Comparison of ENCODE assay signal across 8 cellular contexts in the genomic region with DNA sequence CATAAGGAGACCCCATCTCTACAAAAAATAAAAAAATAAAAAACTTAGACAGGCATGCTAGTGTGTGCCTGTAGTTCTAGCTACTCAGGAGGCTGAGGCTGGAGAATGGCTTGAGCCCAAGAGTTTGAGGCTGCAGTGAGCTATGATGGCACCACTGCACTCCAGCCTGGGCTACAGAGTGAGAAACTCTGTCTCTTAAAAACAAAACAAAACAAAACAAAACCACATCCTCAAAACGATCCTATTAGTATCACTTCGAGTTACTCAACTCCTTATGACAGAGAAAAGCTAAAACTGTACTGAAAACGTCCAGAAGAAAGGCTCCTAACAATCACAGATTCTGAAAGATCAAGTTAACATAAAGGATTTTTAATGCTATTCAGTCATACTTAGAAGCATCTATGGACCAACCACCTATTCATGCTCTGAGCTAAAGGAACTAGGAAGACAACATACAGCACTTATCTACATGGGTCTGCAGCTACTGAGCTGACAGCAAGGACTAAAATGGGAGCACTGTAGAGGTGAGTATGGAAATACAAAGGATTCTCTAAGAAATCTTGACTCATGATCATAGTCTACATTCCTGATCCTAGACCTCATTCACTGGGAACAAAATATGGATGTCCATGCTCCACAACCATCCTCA.
A peak's percentile ranks its signal among the peaks of the same experiment; 100 is the strongest.
DNase-seq lines count a peak whose midpoint lies in the region; ATAC-seq and TF ChIP-seq lines count a peak whose summit lies in the region.

No MANE protein-coding gene starts in this region.

- no peak overlapping the region for H3K4me2 ChIP-seq in SK-N-SH

- H3F3A ChIP-seq in SK-N-SH (replicated peaks; ENCODE audit: insufficient read depth), result no peaks in the 10 kb centered on the region

- WGBS in suprapubic skin, result 86% methylated on average over 3 of the region's 3 CpGs
- WGBS in SK-N-SH (ENCODE audit: low lambda C conversion rate), result 52% methylated on average over 3 of the region's 3 CpGs

- CTCF ChIA-PET in SK-N-SH (lab: Yijun Ruan, JAX), result no interaction called here

- H2AFZ ChIP-seq in SK-N-SH (ENCODE audit: low read depth), result no peak overlapping the region

- H3K9me2 ChIP-seq in SK-N-SH, result no peaks in the 10 kb centered on the region

- H3K9me3 ChIP-seq in suprapubic skin (no peaks in the 10 kb centered on the region), SK-N-SH (no peaks in the 10 kb centered on the region)

- peak; percentile 9 for DNase-seq in dedifferentiated amniotic fluid mesenchymal stem cell (ENCODE audit: extremely low spot score)
- DNase-seq in OCI-M2 (lab: John Stamatoyannopoulos, UW; ENCODE audit: unreplicated experiment), result no peak
- no peak for DNase-seq in suprapubic skin (ENCODE audit: low spot score in 2 of 2)
- DNase-seq in SK-N-SH, result no peak
- DNase-seq in NCI-H446 treated with DMSO at 0.1 percent for 48 hours (lab: John Stamatoyannopoulos, UW), result no peak

- POLR2A ChIA-PET in SK-N-SH (lab: Yijun Ruan, JAX), result no interaction called here

- H3K9ac ChIP-seq in SK-N-SH, result no peak overlapping the region

- no peak for TF ChIP-seq POLR2A in suprapubic skin (IDR thresholded peaks at IDR 0.05)

- TF ChIP-seq EP300 in suprapubic skin (IDR thresholded peaks at IDR 0.05) (no peak), SK-N-SH (IDR thresholded peaks at IDR 0.05; ENCODE audit: borderline replicate concordance in 1 of 2, low read depth in 1 of 2, low read length in 1 of 2) (no peak)

- H3K36me3 ChIP-seq in suprapubic skin (no peaks in the 10 kb centered on the region), SK-N-SH (replicated peaks in 1 of 2; ENCODE audit: control insufficient read depth in 1 of 2, insufficient read depth in 2 of 2, low read length in 1 of 2) (peaks cover 4% of the 10 kb centered on the region in 2 experiments)

- H3K4me3 ChIP-seq in suprapubic skin (no peak overlapping the region), SK-N-SH (ENCODE audit: low read depth in 2 of 2, low read length in 1 of 2) (no peak overlapping the region)

- no peaks in the 10 kb centered on the region for H3K79me2 ChIP-seq in SK-N-SH (ENCODE audit: insufficient read depth)

- no peaks in the 10 kb centered on the region for H3K4me1 ChIP-seq in suprapubic skin
- H3K4me1 ChIP-seq in SK-N-SH (ENCODE audit: control insufficient read depth in 1 of 2, insufficient read depth in 2 of 2, low read depth in 1 of 2, low read length in 1 of 2), result no peaks in the 10 kb centered on the region

- TF ChIP-seq RAD21 in SK-N-SH (IDR thresholded peaks at IDR 0.05; ENCODE audit: low read length), result no peak

- H4K20me1 ChIP-seq in SK-N-SH (ENCODE audit: insufficient read depth), result no peaks in the 10 kb centered on the region

- TF ChIP-seq CTCF in suprapubic skin (IDR thresholded peaks at IDR 0.05) (no peak), SK-N-SH (IDR thresholded peaks at IDR 0.05) (no peak)

- no peaks in the 10 kb centered on the region for H3K27me3 ChIP-seq in suprapubic skin
- H3K27me3 ChIP-seq in SK-N-SH (ENCODE audit: insufficient read depth), result no peaks in the 10 kb centered on the region

- ATAC-seq in GM18502 (IDR thresholded peaks at IDR 0.05; ENCODE audit: poor library complexity, unreplicated experiment), result peak; percentile 96
- peak; percentile 98 for ATAC-seq in GM21390 (IDR thresholded peaks at IDR 0.05; ENCODE audit: unreplicated experiment)
- peak; percentile 98 for ATAC-seq in HG03378 (IDR thresholded peaks at IDR 0.05; ENCODE audit: unreplicated experiment)

- H3K27ac ChIP-seq in suprapubic skin (no peak overlapping the region), SK-N-SH (ENCODE audit: low read depth in 2 of 2, low read length in 1 of 2) (no peak overlapping the region)

TF ChIP-seq in SK-N-SH, 30 proteins besides CTCF, POLR2A, EP300 and RAD21:
- TF ChIP-seq TEAD4 (IDR thresholded peaks at IDR 0.05; ENCODE audit: borderline replicate concordance, insufficient read depth), result no peak
- no peak for TF ChIP-seq RXRA (IDR thresholded peaks at IDR 0.05; ENCODE audit: borderline replicate concordance, low read depth)
- no peak for TF ChIP-seq GATA2 (CRISPR knock-in tag; IDR thresholded peaks at IDR 0.05)
- TF ChIP-seq, protein P1, sequence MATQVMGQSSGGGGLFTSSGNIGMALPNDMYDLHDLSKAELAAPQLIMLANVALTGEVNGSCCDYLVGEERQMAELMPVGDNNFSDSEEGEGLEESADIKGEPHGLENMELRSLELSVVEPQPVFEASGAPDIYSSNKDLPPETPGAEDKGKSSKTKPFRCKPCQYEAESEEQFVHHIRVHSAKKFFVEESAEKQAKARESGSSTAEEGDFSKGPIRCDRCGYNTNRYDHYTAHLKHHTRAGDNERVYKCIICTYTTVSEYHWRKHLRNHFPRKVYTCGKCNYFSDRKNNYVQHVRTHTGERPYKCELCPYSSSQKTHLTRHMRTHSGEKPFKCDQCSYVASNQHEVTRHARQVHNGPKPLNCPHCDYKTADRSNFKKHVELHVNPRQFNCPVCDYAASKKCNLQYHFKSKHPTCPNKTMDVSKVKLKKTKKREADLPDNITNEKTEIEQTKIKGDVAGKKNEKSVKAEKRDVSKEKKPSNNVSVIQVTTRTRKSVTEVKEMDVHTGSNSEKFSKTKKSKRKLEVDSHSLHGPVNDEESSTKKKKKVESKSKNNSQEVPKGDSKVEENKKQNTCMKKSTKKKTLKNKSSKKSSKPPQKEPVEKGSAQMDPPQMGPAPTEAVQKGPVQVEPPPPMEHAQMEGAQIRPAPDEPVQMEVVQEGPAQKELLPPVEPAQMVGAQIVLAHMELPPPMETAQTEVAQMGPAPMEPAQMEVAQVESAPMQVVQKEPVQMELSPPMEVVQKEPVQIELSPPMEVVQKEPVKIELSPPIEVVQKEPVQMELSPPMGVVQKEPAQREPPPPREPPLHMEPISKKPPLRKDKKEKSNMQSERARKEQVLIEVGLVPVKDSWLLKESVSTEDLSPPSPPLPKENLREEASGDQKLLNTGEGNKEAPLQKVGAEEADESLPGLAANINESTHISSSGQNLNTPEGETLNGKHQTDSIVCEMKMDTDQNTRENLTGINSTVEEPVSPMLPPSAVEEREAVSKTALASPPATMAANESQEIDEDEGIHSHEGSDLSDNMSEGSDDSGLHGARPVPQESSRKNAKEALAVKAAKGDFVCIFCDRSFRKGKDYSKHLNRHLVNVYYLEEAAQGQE (IDR thresholded peaks at IDR 0.05; ENCODE audit: low read depth, low read length), result no peak
- TF ChIP-seq, protein P2, sequence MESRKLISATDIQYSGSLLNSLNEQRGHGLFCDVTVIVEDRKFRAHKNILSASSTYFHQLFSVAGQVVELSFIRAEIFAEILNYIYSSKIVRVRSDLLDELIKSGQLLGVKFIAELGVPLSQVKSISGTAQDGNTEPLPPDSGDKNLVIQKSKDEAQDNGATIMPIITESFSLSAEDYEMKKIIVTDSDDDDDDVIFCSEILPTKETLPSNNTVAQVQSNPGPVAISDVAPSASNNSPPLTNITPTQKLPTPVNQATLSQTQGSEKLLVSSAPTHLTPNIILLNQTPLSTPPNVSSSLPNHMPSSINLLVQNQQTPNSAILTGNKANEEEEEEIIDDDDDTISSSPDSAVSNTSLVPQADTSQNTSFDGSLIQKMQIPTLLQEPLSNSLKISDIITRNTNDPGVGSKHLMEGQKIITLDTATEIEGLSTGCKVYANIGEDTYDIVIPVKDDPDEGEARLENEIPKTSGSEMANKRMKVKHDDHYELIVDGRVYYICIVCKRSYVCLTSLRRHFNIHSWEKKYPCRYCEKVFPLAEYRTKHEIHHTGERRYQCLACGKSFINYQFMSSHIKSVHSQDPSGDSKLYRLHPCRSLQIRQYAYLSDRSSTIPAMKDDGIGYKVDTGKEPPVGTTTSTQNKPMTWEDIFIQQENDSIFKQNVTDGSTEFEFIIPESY (IDR thresholded peaks at IDR 0.05; ENCODE audit: borderline replicate concordance, low read depth), result no peak
TF ChIP-seq in SK-N-SH: peak in this region for 0.
